ENCODE assay signal across 4 cellular contexts in the genomic region with DNA sequence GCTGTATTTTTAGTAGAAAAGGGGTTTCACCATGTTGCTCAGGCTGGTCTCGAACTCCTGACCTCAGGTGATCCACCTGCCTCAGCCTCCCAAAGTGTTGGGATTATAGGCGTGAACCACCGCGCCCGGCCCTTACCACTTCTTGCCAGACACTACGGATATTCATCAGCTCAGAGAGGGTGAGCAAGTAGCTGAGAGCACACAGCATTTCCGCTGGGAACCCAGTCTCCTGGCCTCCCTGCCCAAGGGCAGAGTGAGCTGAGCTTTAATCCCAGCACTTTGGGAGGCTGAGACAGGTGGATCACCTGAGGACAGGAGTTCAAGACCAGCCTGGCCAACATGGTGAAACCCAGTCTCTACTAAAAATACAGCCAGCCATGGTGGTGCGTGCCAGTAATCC. TPM values are rescaled to one million over a fixed set of nuclear protein-coding genes. Genes with fewer than 3 reads are reported as not detected.
DNase-seq lines count a peak whose midpoint lies in the region; ATAC-seq, FAIRE-seq and TF ChIP-seq lines count a peak whose summit lies in the region.
"Not testable (repeated sequence)": the region's sequence is repeated elsewhere in the genome, so short reads cannot be mapped to it uniquely, and the experiment has no call there.
"Had no signal": no experiment of that assay in that cellular context is flagged by ENCODE, and none has a peak within 500 bp of the region (broad histone marks: within the 10 kb centered on the region; RNA-seq: fewer than 3 reads in every experiment).

No MANE protein-coding gene starts in this region.

- not testable (repeated sequence) for H4K20me1 ChIP-seq in K562 (replicated peaks; ENCODE audit: control insufficient read depth, insufficient read depth, low read length)
- peaks cover 14% of the 10 kb centered on the region; the same call in 1 of the 2 replicates for H4K20me1 ChIP-seq in HepG2 (ENCODE audit: insufficient read depth, low read length)

- H3K4me3 ChIP-seq in HEK293 (ENCODE audit: low read depth, low read length); K562; HepG2 (replicated peaks in 1 of 3; ENCODE audit: insufficient read depth in 1 of 3, low read depth in 2 of 3, low read length in 3 of 3): not testable (repeated sequence)

- H3K9me3 ChIP-seq in HEK293 (ENCODE audit: control insufficient read depth, insufficient read depth, low read depth, low read length); K562 (replicated peaks; ENCODE audit: control insufficient read depth, insufficient read depth, low read depth, low read length); HepG2 (ENCODE audit: low read length): not testable (repeated sequence)

- H3K27ac ChIP-seq in HEK293 (ENCODE audit: extremely low read depth, low read depth, low read length); K562 (ENCODE audit: extremely low read depth, low read depth, low read length); HepG2 (ENCODE audit: extremely low read length, insufficient read depth, low read length): not testable (repeated sequence)

- POLR2A ChIA-PET in HEK293 (lab: Yijun Ruan, JAX); K562 (lab: Yijun Ruan, JAX); HepG2 (lab: Yijun Ruan, JAX): not testable (repeated sequence)

- not testable (repeated sequence) for H3K79me2 ChIP-seq in K562 (ENCODE audit: control insufficient read depth, insufficient read depth, low read length); HepG2 (ENCODE audit: insufficient read depth, low read length)

- not testable (repeated sequence) for H3K9me1 ChIP-seq in K562 (ENCODE audit: control insufficient read depth, insufficient read depth, low read length)

- ATAC-seq in K562, HepG2: not testable (repeated sequence)

- not testable (repeated sequence) for TF ChIP-seq CTCF in HEK293 (tag by site-specific recombination; IDR thresholded peaks at IDR 0.05); K562 (IDR thresholded peaks at IDR 0.05 in 2 of 3, conservative IDR thresholded peaks at IDR 0.05 in 1 of 3; ENCODE audit: insufficient read depth in 2 of 3, low read depth in 1 of 3, low read length in 3 of 3); HepG2 (CRISPR knock-in tag; IDR thresholded peaks at IDR 0.05)

- BruUV-seq in K562 (replicated peaks; lab: Mats Ljungman, UMichigan); HepG2 (replicated peaks; lab: Mats Ljungman, UMichigan): not testable (repeated sequence)

- TF ChIP-seq EP300 in K562 (IDR thresholded peaks at IDR 0.05; ENCODE audit: low read length); HepG2 (IDR thresholded peaks at IDR 0.05; ENCODE audit: low read depth in 2 of 2, low read length in 2 of 2); HepG2 (CRISPR knock-in tag; IDR thresholded peaks at IDR 0.05; ENCODE audit: borderline replicate concordance): not testable (repeated sequence)

- H2AFZ ChIP-seq in K562 (ENCODE audit: low read depth, low read length); HepG2 (ENCODE audit: low read length): not testable (repeated sequence)

- H3K9ac ChIP-seq in K562 (ENCODE audit: insufficient read depth in 1 of 2, low read depth in 2 of 2, low read length in 2 of 2); HepG2 (ENCODE audit: insufficient read depth, low read depth, low read length): not testable (repeated sequence)

- WGBS in K562 (ENCODE audit: insufficient coverage, low coverage, missing lambda C conversion rate): 68% methylated on average over 8 of the region's 8 CpGs
- WGBS in HepG2 (ENCODE audit: low lambda C conversion rate): 91% methylated on average over 7 of the region's 8 CpGs

- not testable (repeated sequence) for H3K36me3 ChIP-seq in HEK293 (ENCODE audit: control insufficient read depth in 2 of 2, insufficient read depth in 1 of 2, low read length in 2 of 2); K562 (ENCODE audit: control insufficient read depth, insufficient read depth, low read length); HepG2 (replicated peaks in 1 of 2; ENCODE audit: control insufficient read depth in 1 of 2, insufficient read depth in 2 of 2, low read length in 2 of 2)

- FAIRE-seq in K562 (lab: Jason Lieb, UNC); HepG2 (lab: Jason Lieb, UNC): not testable (repeated sequence)

- in situ Hi-C loops in K562 (cut with MboI); HepG2 (cut with HindIII; ENCODE audit: extremely low pct_ligation_motif_present, low pct_unique_long_range_greater_than_20kb): not testable (repeated sequence)

- not testable (repeated sequence) for TF ChIP-seq RAD21 in K562 (CRISPR knock-in tag; conservative IDR thresholded peaks at IDR 0.05 in 1 of 2, IDR thresholded peaks at IDR 0.05 in 1 of 2); HepG2 (CRISPR knock-in tag; IDR thresholded peaks at IDR 0.05)

- not testable (repeated sequence) for DNase-seq in K562 (ENCODE audit: extremely low read depth in 1 of 4, low spot score in 3 of 4); HepG2 (ENCODE audit: low spot score)

- H3K4me1 ChIP-seq in HEK293 (ENCODE audit: control insufficient read depth, insufficient read depth, low read length); K562 (replicated peaks in 1 of 2; ENCODE audit: control insufficient read depth in 2 of 2, insufficient read depth in 2 of 2, low read length in 2 of 2); HepG2 (ENCODE audit: insufficient read depth, low read length): not testable (repeated sequence)

- not testable (repeated sequence) for H3K4me2 ChIP-seq in K562 (ENCODE audit: insufficient read depth, low read length); HepG2 (ENCODE audit: low read depth, low read length)

- intact Hi-C loops in K562 (cut with micrococcal nuclease); HepG2 (cut with micrococcal nuclease; ENCODE audit: unreplicated experiment): not testable (repeated sequence)

- not testable (repeated sequence) for H3K27me3 ChIP-seq in K562 (ENCODE audit: control insufficient read depth in 2 of 2, insufficient read depth in 2 of 2, low read length in 2 of 2); HepG2 (ENCODE audit: control insufficient read depth in 1 of 2, insufficient read depth in 2 of 2, low read length in 2 of 2)

- CTCF ChIA-PET in HEK293 (lab: Yijun Ruan, JAX); HepG2 (lab: Yijun Ruan, JAX; ENCODE audit: low intra/inter-chr PET ratio, low total read pairs): not testable (repeated sequence)
- CTCF ChIA-PET in K562 (lab: Yijun Ruan, JAX; ENCODE audit: low intra/inter-chr PET ratio): interaction anchor here (0.5 kb wide), 1 partner anchor 212 kb away, joined by 4 read pairs; no protein-coding TSS in a partner anchor

- not testable (repeated sequence) for TF ChIP-seq POLR2A in K562 (conservative IDR thresholded peaks at IDR 0.05); HepG2 (IDR thresholded peaks at IDR 0.05; ENCODE audit: insufficient read depth in 1 of 2, low read depth in 2 of 2, low read length in 2 of 2)

RNA-seq across cellular contexts. Expression of a gene that starts 12.2 kb away (rescaled TPM):
- 79.8 and 180 TPM in 2 replicates for total RNA-seq in K562 (2011; cell fraction: chromatin; rRNA removed; ENCODE audit: low replicate concordance)
- total RNA-seq in K562 (2011; cell fraction: nucleolus; rRNA removed): 97.4 and 130 TPM in 2 replicates
- total RNA-seq in K562 (2011; cell fraction: nucleoplasm; rRNA removed): 85.8 and 89.2 TPM in 2 replicates
- total RNA-seq in K562 (2014; rRNA removed): 26.4 and 28.0 TPM in 2 replicates
- 6.1 and 6.7 TPM in 2 replicates for total RNA-seq in K562 (2014; rRNA removed; fragmentation: Illumina TruSeq; extraction: Trizol)
- total RNA-seq in K562 (2015; rRNA removed; fragmentation: Illumina TruSeq; extraction: Trizol): 14.1 and 15.1 TPM in 2 replicates
- 45.2 and 49.4 TPM in 2 replicates for total RNA-seq in K562 (2021)
- 14.9 and 17.4 TPM in 2 replicates for polyA plus RNA-seq in K562 (2011; rRNA removed)
- 14.3 and 32.7 TPM in 2 replicates for polyA plus RNA-seq in K562 (2011; cell fraction: cytosol; rRNA removed)
- 54.1 and 106 TPM in 2 replicates for polyA plus RNA-seq in K562 (2011; cell fraction: nucleus; rRNA removed)
- 23.1 and 29.5 TPM in 2 replicates for polyA plus RNA-seq in K562 (2012)
- polyA plus RNA-seq in K562 (2014; fragmentation: Illumina TruSeq; extraction: Trizol): 8.3 and 10.7 TPM in 2 replicates
- 1 to 10 TPM; 1.1 to 1.2 TPM for polyA plus RNA-seq in K562 (2014; fragmentation: Nextera tagmentation; extraction: Ambion mirVana)
- 26.9 and 27.4 TPM in 2 replicates for polyA plus RNA-seq in K562 (2014; rRNA removed)
- polyA minus RNA-seq in K562 (2011; rRNA and poly(A)+ RNA removed): 11.5 and 28.9 TPM in 2 replicates
- polyA minus RNA-seq in K562 (2011; cell fraction: cytosol; rRNA and poly(A)+ RNA removed): 41.9 and 44.2 TPM in 2 replicates
- polyA minus RNA-seq in K562 (2011; cell fraction: nucleus; rRNA and poly(A)+ RNA removed): 27.2 and 33.5 TPM in 2 replicates
- 21.3 and 32.7 TPM in 2 replicates for total RNA-seq in HepG2 (2016; rRNA removed; fragmentation: Illumina TruSeq; extraction: Trizol)
- 8.8 and 10.2 TPM in 2 replicates for total RNA-seq in HepG2 (2016; cell fraction: cytosol; rRNA removed; fragmentation: Illumina TruSeq; extraction: Trizol; ENCODE audit: low read depth)
- 17.7 and 32.1 TPM in 2 replicates for total RNA-seq in HepG2 (2016; cell fraction: insoluble cytoplasmic fraction; rRNA removed; fragmentation: Illumina TruSeq; extraction: Trizol)
- total RNA-seq in HepG2 (2016; cell fraction: membrane; rRNA removed; fragmentation: Illumina TruSeq; extraction: Trizol): 21.8 and 23.0 TPM in 2 replicates
- total RNA-seq in HepG2 (2016; cell fraction: nucleus; rRNA removed; fragmentation: Illumina TruSeq; extraction: Trizol): 57.4 and 62.6 TPM in 2 replicates
- 43.9 and 63.5 TPM in 2 replicates for polyA plus RNA-seq in HepG2 (2011; rRNA removed)
- polyA plus RNA-seq in HepG2 (2011; cell fraction: cytosol; rRNA removed): 36.8 and 40.6 TPM in 2 replicates
- polyA plus RNA-seq in HepG2 (2011; cell fraction: nucleus; rRNA removed): 194 and 221 TPM in 2 replicates
- polyA plus RNA-seq in HepG2 (2012): 24.6 and 49.4 TPM in 2 replicates
- 4.6 and 4.7 TPM in 2 replicates for polyA plus RNA-seq in HepG2 (2016; cell fraction: cytosol; fragmentation: Illumina TruSeq; extraction: Trizol; ENCODE audit: low read depth)
- polyA plus RNA-seq in HepG2 (2016; cell fraction: insoluble cytoplasmic fraction; fragmentation: Illumina TruSeq; extraction: Trizol; ENCODE audit: low read depth): 8.4 and 10.5 TPM in 2 replicates
- polyA plus RNA-seq in HepG2 (2016; cell fraction: membrane; fragmentation: Illumina TruSeq; extraction: Trizol; ENCODE audit: low read depth): 5.1 and 5.2 TPM in 2 replicates
- polyA plus RNA-seq in HepG2 (2016; cell fraction: nucleus; fragmentation: Illumina TruSeq; extraction: Trizol; ENCODE audit: insufficient read depth, low read depth): 68.7 and 77.5 TPM in 2 replicates
- polyA minus RNA-seq in HepG2 (2011; rRNA and poly(A)+ RNA removed; ENCODE audit: low replicate concordance): 65.7 and 175 TPM in 2 replicates
- polyA minus RNA-seq in HepG2 (2011; cell fraction: cytosol; rRNA and poly(A)+ RNA removed): 79.6 and 103 TPM in 2 replicates
- polyA minus RNA-seq in HepG2 (2011; cell fraction: nucleus; rRNA and poly(A)+ RNA removed): 55.6 and 71.9 TPM in 2 replicates
- polyA plus RNA-seq: CD14-positive monocyte had no signal
